11 cellular contexts compared by ENCODE assay signal in the genomic region with DNA sequence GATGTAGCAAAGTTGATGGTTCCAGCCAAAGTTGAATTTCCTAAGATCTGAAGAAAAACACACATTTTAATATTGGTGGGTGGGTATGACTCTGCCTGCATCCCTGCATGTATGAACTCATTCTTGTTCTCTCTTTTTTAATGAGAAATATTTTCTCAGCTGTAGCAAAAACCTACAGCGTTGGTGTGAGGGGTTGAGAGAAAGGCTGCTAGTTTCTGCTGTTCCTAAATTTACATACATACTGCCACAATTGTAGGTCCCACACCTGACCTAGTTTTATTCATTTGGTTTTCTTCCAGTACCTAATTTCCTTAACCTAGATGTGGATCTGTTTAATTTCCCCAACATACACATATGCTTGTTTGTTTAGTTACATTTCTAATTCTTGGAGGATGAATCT. TPM values are rescaled to one million over a fixed set of nuclear protein-coding genes. Genes with fewer than 3 reads are reported as not detected.
DNase-seq lines count a peak whose midpoint lies in the region; ATAC-seq and TF ChIP-seq lines count a peak whose summit lies in the region.
"Had no signal": no experiment of that assay in that cellular context is flagged by ENCODE, and none has a peak within 500 bp of the region (broad histone marks: within the 10 kb centered on the region; RNA-seq: fewer than 3 reads in every experiment).

No MANE protein-coding gene starts in this region.

- H3K4me3 Mint-ChIP-seq in activated T-cell treated with anti-CD3 and anti-CD28 coated beads, Interleukin-2, amount 50 U/mL, for 72 hours: peak overlapping the region; percentile 83 to 99
- H3K4me3 Mint-ChIP-seq in activated naive CD8-positive, alpha-beta T cell treated with anti-CD3 and anti-CD28 coated beads, Interleukin-2, amount 10 ng/mL, durations not matched to agents 7 days and 5 days: peak overlapping the region; percentile 71
- no peak overlapping the region for H3K4me3 Mint-ChIP-seq in progenitor cell of endocrine pancreas (ENCODE audit: low read depth)
- H3K4me3 Mint-ChIP-seq: HFFc6, neural progenitor cell had no signal

- H3K27me3 ChIP-seq in lower lobe of right lung (ENCODE audit: low read depth): no peaks in the 10 kb centered on the region
- no peaks in the 10 kb centered on the region for H3K27me3 ChIP-seq in tibial artery

- intact Hi-C loops in lower lobe of right lung (cut with DNase I) (no loop called here), tibial artery (cut with DNase I; ENCODE audit: low total_unique reads) (no loop called here)

- TF ChIP-seq CTCF in lower lobe of right lung (IDR thresholded peaks at IDR 0.05) (no peak), tibial artery (IDR thresholded peaks at IDR 0.05) (no peak), progenitor cell of endocrine pancreas (IDR thresholded peaks at IDR 0.05; ENCODE audit: unreplicated experiment) (no peak), RWPE1 (conservative IDR thresholded peaks at IDR 0.05; ENCODE audit: low read depth) (no peak)

- H3K4me1 ChIP-seq in lower lobe of right lung (peaks cover 61% of the 10 kb centered on the region), tibial artery (peaks cover 0 to 72% (median 64%) of the 10 kb centered on the region in 4 donors)

- H3K36me3 Mint-ChIP-seq in activated T-cell treated with anti-CD3 and anti-CD28 coated beads, Interleukin-2, amount 50 U/mL, for 72 hours (ENCODE audit: insufficient read depth in 2 of 2): peaks cover 6 to 12% of the 10 kb centered on the region in 2 donors
- H3K36me3 Mint-ChIP-seq in activated naive CD8-positive, alpha-beta T cell treated with anti-CD3 and anti-CD28 coated beads, Interleukin-2, amount 10 ng/mL, durations not matched to agents 7 days and 5 days: peaks cover 9% of the 10 kb centered on the region
- no peaks in the 10 kb centered on the region for H3K36me3 Mint-ChIP-seq in progenitor cell of endocrine pancreas (ENCODE audit: insufficient read depth)
- H3K36me3 Mint-ChIP-seq: neural progenitor cell had no signal

- DNase-seq in activated T-cell treated with anti-CD3 and anti-CD28 coated beads, Interleukin-2, amount 50 U/mL, for 72 hours: no peak
- no peak for DNase-seq in activated T-cell treated with anti-CD3 and anti-CD28 coated beads, Interleukin-2, amount 50 U/mL, for 48 hours
- no peak for DNase-seq in activated naive CD8-positive, alpha-beta T cell treated with anti-CD3 and anti-CD28 coated beads, Interleukin-2, amount 10 ng/mL, durations not matched to agents 7 days and 5 days
- DNase-seq in lower lobe of right lung (no peak), tibial artery (no peak), progenitor cell of endocrine pancreas (ENCODE audit: low spot score, unreplicated experiment) (no peak), RWPE1 (ENCODE audit: low spot score) (no peak)
- DNase-seq: activated gamma-delta T cell, HFFc6 had no signal

- H3K9me3 Mint-ChIP-seq in activated T-cell treated with anti-CD3 and anti-CD28 coated beads, Interleukin-2, amount 50 U/mL, for 72 hours: no peaks in the 10 kb centered on the region
- H3K9me3 Mint-ChIP-seq in activated naive CD8-positive, alpha-beta T cell treated with anti-CD3 and anti-CD28 coated beads, Interleukin-2, amount 10 ng/mL, durations not matched to agents 7 days and 5 days: no peaks in the 10 kb centered on the region
- no peaks in the 10 kb centered on the region for H3K9me3 Mint-ChIP-seq in progenitor cell of endocrine pancreas (ENCODE audit: low read depth)
- H3K9me3 Mint-ChIP-seq: HFFc6, neural progenitor cell had no signal

- H3K36me3 ChIP-seq in lower lobe of right lung: no peaks in the 10 kb centered on the region
- no peaks in the 10 kb centered on the region for H3K36me3 ChIP-seq in tibial artery
- H3K36me3 ChIP-seq: neural progenitor cell had no signal

- CTCF ChIA-PET in RWPE1 (lab: Yijun Ruan, JAX): interaction anchor here (0.6 to 2.0 kb wide), 4 partner anchors 16 to 83 kb away, joined by 3 to 7 read pairs (median 6); no protein-coding TSS in a partner anchor

- POLR2A ChIA-PET in activated naive CD8-positive, alpha-beta T cell treated with anti-CD3 and anti-CD28 coated beads, Interleukin-2, amount 10 ng/mL, durations not matched to agents 7 days and 5 days (lab: Charles Lee): interaction anchor here (0.7 to 1.3 kb wide), 3 partner anchors 13 to 115 kb away, joined by 3 to 4 read pairs (median 3); a partner anchor contains a TSS
- POLR2A ChIA-PET in RWPE1 (lab: Yijun Ruan, JAX; ENCODE audit: low non-redundant PET): no interaction called here

- ATAC-seq in activated T-cell treated with anti-CD3 and anti-CD28 coated beads, Interleukin-2, amount 50 U/mL, for 72 hours (replicated peaks in 1 of 2): no peak
- no peak for ATAC-seq in activated naive CD8-positive, alpha-beta T cell treated with anti-CD3 and anti-CD28 coated beads, Interleukin-2, amount 10 ng/mL, durations not matched to agents 7 days and 5 days (ENCODE audit: low read depth)
- ATAC-seq in lower lobe of right lung (no peak), GM18858 (IDR thresholded peaks at IDR 0.05; ENCODE audit: unreplicated experiment) (no peak)

- H3K9me3 ChIP-seq in lower lobe of right lung (no peaks in the 10 kb centered on the region), tibial artery (no peaks in the 10 kb centered on the region)

- H3K4me3 ChIP-seq in lower lobe of right lung (no peak overlapping the region), tibial artery (no peak overlapping the region)
- H3K4me3 ChIP-seq: neural progenitor cell had no signal

- H3K27me3 Mint-ChIP-seq in activated T-cell treated with anti-CD3 and anti-CD28 coated beads, Interleukin-2, amount 50 U/mL, for 72 hours (ENCODE audit: low read depth): no peaks in the 10 kb centered on the region
- H3K27me3 Mint-ChIP-seq in activated naive CD8-positive, alpha-beta T cell treated with anti-CD3 and anti-CD28 coated beads, Interleukin-2, amount 10 ng/mL, durations not matched to agents 7 days and 5 days: no peaks in the 10 kb centered on the region
- no peaks in the 10 kb centered on the region for H3K27me3 Mint-ChIP-seq in progenitor cell of endocrine pancreas

- peak overlapping the region; percentile 94 for H3K27ac Mint-ChIP-seq in activated T-cell treated with anti-CD3 and anti-CD28 coated beads, Interleukin-2, amount 50 U/mL, for 72 hours
- H3K27ac Mint-ChIP-seq in activated naive CD8-positive, alpha-beta T cell treated with anti-CD3 and anti-CD28 coated beads, Interleukin-2, amount 10 ng/mL, durations not matched to agents 7 days and 5 days: peak overlapping the region; percentile 89
- no peak overlapping the region for H3K27ac Mint-ChIP-seq in progenitor cell of endocrine pancreas
- H3K27ac Mint-ChIP-seq: HFFc6, neural progenitor cell had no signal

- peak overlapping the region; percentile 88 for H3K27ac ChIP-seq in lower lobe of right lung
- peak overlapping the region; percentile 85 to 92 for H3K27ac ChIP-seq in tibial artery
- H3K27ac ChIP-seq in RWPE1: no peak overlapping the region
- H3K27ac ChIP-seq: neural progenitor cell had no signal

- H3K4me1 Mint-ChIP-seq in activated T-cell treated with anti-CD3 and anti-CD28 coated beads, Interleukin-2, amount 50 U/mL, for 72 hours (ENCODE audit: low read depth): peaks cover 91% of the 10 kb centered on the region
- H3K4me1 Mint-ChIP-seq in activated naive CD8-positive, alpha-beta T cell treated with anti-CD3 and anti-CD28 coated beads, Interleukin-2, amount 10 ng/mL, durations not matched to agents 7 days and 5 days: peaks cover 77% of the 10 kb centered on the region
- H3K4me1 Mint-ChIP-seq in progenitor cell of endocrine pancreas (ENCODE audit: low read depth): peaks cover 54% of the 10 kb centered on the region

RNA-seq across cellular contexts. Expression of a gene that starts 4.6 kb away (rescaled TPM):
- total RNA-seq in activated T-cell treated with anti-CD3 and anti-CD28 coated beads, Interleukin-2, amount 50 U/mL, for 72 hours: 10 to 100 TPM; 35.5 to 53.7 TPM
- total RNA-seq in activated naive CD8-positive, alpha-beta T cell treated with anti-CD3 and anti-CD28 coated beads, Interleukin-2, amount 10 ng/mL, durations not matched to agents 7 days and 5 days: 10 to 100 TPM; 51.6 to 54.7 TPM
- total RNA-seq in lower lobe of right lung (22.9 TPM), progenitor cell of endocrine pancreas (9.8 and 10.3 TPM in 2 replicates)

RNA-seq across cellular contexts. Expression of a gene that starts 30.1 kb away (rescaled TPM):
- 10 to 100 TPM; 21.4 to 23.4 TPM for total RNA-seq in activated T-cell treated with anti-CD3 and anti-CD28 coated beads, Interleukin-2, amount 50 U/mL, for 72 hours
- total RNA-seq in activated naive CD8-positive, alpha-beta T cell treated with anti-CD3 and anti-CD28 coated beads, Interleukin-2, amount 10 ng/mL, durations not matched to agents 7 days and 5 days: 10 to 100 TPM; 54.3 to 57.6 TPM
- total RNA-seq in lower lobe of right lung (10.6 TPM), progenitor cell of endocrine pancreas (7.7 and 8.1 TPM in 2 replicates)

RNA-seq across cellular contexts. Expression of a gene that starts 42.3 kb away (rescaled TPM):
- 100 to 1,000 TPM; 144 to 154 TPM for total RNA-seq in activated T-cell treated with anti-CD3 and anti-CD28 coated beads, Interleukin-2, amount 50 U/mL, for 72 hours
- total RNA-seq in activated naive CD8-positive, alpha-beta T cell treated with anti-CD3 and anti-CD28 coated beads, Interleukin-2, amount 10 ng/mL, durations not matched to agents 7 days and 5 days: 100 to 1,000 TPM; 239 to 258 TPM
- total RNA-seq in lower lobe of right lung (80.3 TPM), progenitor cell of endocrine pancreas (76.6 and 82.7 TPM in 2 replicates)

RNA-seq across cellular contexts. Expression of a gene that starts 42.5 kb away (rescaled TPM):
- 1 to 10 TPM; 2.1 to 3.6 TPM for total RNA-seq in activated T-cell treated with anti-CD3 and anti-CD28 coated beads, Interleukin-2, amount 50 U/mL, for 72 hours
- 1 to 10 TPM; 1.1 to 1.2 TPM for total RNA-seq in activated naive CD8-positive, alpha-beta T cell treated with anti-CD3 and anti-CD28 coated beads, Interleukin-2, amount 10 ng/mL, durations not matched to agents 7 days and 5 days
- total RNA-seq in lower lobe of right lung: 0.74 TPM
- 0.41 and 1.2 TPM in 2 replicates for total RNA-seq in progenitor cell of endocrine pancreas

RNA-seq across cellular contexts. Expression of a gene that starts 58.6 kb away (rescaled TPM):
- 10 to 100 TPM; 12.9 to 13.7 TPM for total RNA-seq in activated T-cell treated with anti-CD3 and anti-CD28 coated beads, Interleukin-2, amount 50 U/mL, for 72 hours
- total RNA-seq in activated naive CD8-positive, alpha-beta T cell treated with anti-CD3 and anti-CD28 coated beads, Interleukin-2, amount 10 ng/mL, durations not matched to agents 7 days and 5 days: 10 to 100 TPM; 14.4 to 16.4 TPM
- total RNA-seq in lower lobe of right lung (75.2 TPM), progenitor cell of endocrine pancreas (16.1 and 20.3 TPM in 2 replicates)
